19 cellular contexts compared by ENCODE assay signal in genomic region chrX:71579990-71580380, GRCh38. TPM values are rescaled to one million over a fixed set of nuclear protein-coding genes. Genes with fewer than 3 reads are reported as not detected.
DNase-seq lines count a peak whose midpoint lies in the region; ATAC-seq and TF ChIP-seq lines count a peak whose summit lies in the region.
"Had no signal": no experiment of that assay in that cellular context is flagged by ENCODE, and none has a peak within 500 bp of the region (broad histone marks: within the 10 kb centered on the region; RNA-seq: fewer than 3 reads in every experiment).

No MANE protein-coding gene starts in this region.

- ATAC-seq in activated CD8-positive, alpha-beta T cell treated with anti-CD3 and anti-CD28 coated beads for 36 hours = no peak
- no peak for ATAC-seq in activated CD8-positive, alpha-beta T cell treated with anti-CD3 and anti-CD28 coated beads, Interleukin-2, amount 10 ng/mL, durations not matched to agents 7 days and 5 days
- no peak for ATAC-seq in activated naive CD8-positive, alpha-beta T cell treated with anti-CD3 and anti-CD28 coated beads, Interleukin-2, amount 10 ng/mL, durations not matched to agents 7 days and 5 days (ENCODE audit: low read depth)
- ATAC-seq in natural killer cell treated with Interleukin-12 subunit alpha and Interleukin-12 subunit beta and Interleukin-15 and Interleukin-18, amount 100 ng/mL, for 72 hours = no peak
- ATAC-seq in lower lobe of right lung (no peak), GM18517 (IDR thresholded peaks at IDR 0.05; ENCODE audit: unreplicated experiment) (no peak)
- ATAC-seq: GM12878 had no signal

- no peak overlapping the region for H3K27ac ChIP-seq in lower lobe of right lung
- H3K27ac ChIP-seq: BLaER1, GM23248, HL-60 had no signal

- no peaks in the 10 kb centered on the region for H3K36me3 ChIP-seq in Caco-2 (ENCODE audit: control insufficient read depth, insufficient read depth, low read length)
- H3K36me3 ChIP-seq in lower lobe of right lung = peaks cover 18% of the 10 kb centered on the region

- H3K36me3 Mint-ChIP-seq in activated CD8-positive, alpha-beta T cell treated with anti-CD3 and anti-CD28 coated beads for 36 hours (ENCODE audit: low read depth) = peaks cover 34% of the 10 kb centered on the region
- peaks cover 39% of the 10 kb centered on the region for H3K36me3 Mint-ChIP-seq in activated CD8-positive, alpha-beta T cell treated with anti-CD3 and anti-CD28 coated beads, Interleukin-2, amount 10 ng/mL, durations not matched to agents 7 days and 5 days (ENCODE audit: low read depth)
- H3K36me3 Mint-ChIP-seq in Caco-2 (ENCODE audit: insufficient read depth, unreplicated experiment) = peaks cover 73% of the 10 kb centered on the region
- peaks cover 16% of the 10 kb centered on the region for H3K36me3 Mint-ChIP-seq in activated naive CD8-positive, alpha-beta T cell treated with anti-CD3 and anti-CD28 coated beads, Interleukin-2, amount 10 ng/mL, durations not matched to agents 7 days and 5 days
- no peaks in the 10 kb centered on the region for H3K36me3 Mint-ChIP-seq in natural killer cell treated with Interleukin-12 subunit alpha and Interleukin-12 subunit beta and Interleukin-15 and Interleukin-18, amount 100 ng/mL, for 72 hours
- H3K36me3 Mint-ChIP-seq: IgD-negative memory B cell had no signal

- no peaks in the 10 kb centered on the region for H3K9me3 ChIP-seq in Caco-2
- H3K9me3 ChIP-seq in lower lobe of right lung = no peaks in the 10 kb centered on the region
- H3K9me3 ChIP-seq: BLaER1 had no signal

- peak overlapping the region; percentile 68 for H3K27ac Mint-ChIP-seq in activated CD8-positive, alpha-beta T cell treated with anti-CD3 and anti-CD28 coated beads for 36 hours
- no peak overlapping the region for H3K27ac Mint-ChIP-seq in activated CD8-positive, alpha-beta T cell treated with anti-CD3 and anti-CD28 coated beads, Interleukin-2, amount 10 ng/mL, durations not matched to agents 7 days and 5 days
- peak overlapping the region; percentile 57 for H3K27ac Mint-ChIP-seq in Caco-2 (ENCODE audit: unreplicated experiment)
- peak overlapping the region; percentile 64 for H3K27ac Mint-ChIP-seq in activated naive CD8-positive, alpha-beta T cell treated with anti-CD3 and anti-CD28 coated beads, Interleukin-2, amount 10 ng/mL, durations not matched to agents 7 days and 5 days
- peak overlapping the region; percentile 33 to 72 for H3K27ac Mint-ChIP-seq in natural killer cell treated with Interleukin-12 subunit alpha and Interleukin-12 subunit beta and Interleukin-15 and Interleukin-18, amount 100 ng/mL, for 72 hours
- H3K27ac Mint-ChIP-seq: IgD-negative memory B cell had no signal

- no peak for DNase-seq in activated CD8-positive, alpha-beta T cell treated with anti-CD3 and anti-CD28 coated beads for 36 hours
- no peak for DNase-seq in activated CD8-positive, alpha-beta T cell treated with anti-CD3 and anti-CD28 coated beads, Interleukin-2, amount 10 ng/mL, durations not matched to agents 7 days and 5 days
- no peak for DNase-seq in Caco-2
- no peak for DNase-seq in activated naive CD8-positive, alpha-beta T cell treated with anti-CD3 and anti-CD28 coated beads, Interleukin-2, amount 10 ng/mL, durations not matched to agents 7 days and 5 days
- DNase-seq in natural killer cell treated with Interleukin-12 subunit alpha and Interleukin-12 subunit beta and Interleukin-15 and Interleukin-18, amount 100 ng/mL, for 72 hours (ENCODE audit: low spot score) = no peak
- DNase-seq in lower lobe of right lung = no peak
- DNase-seq: CD8-positive, alpha-beta memory T cell; DND-41; GM23248; HCEC 1CT; NCI-H1930; NCI-H69; NK-92 treated with Interleukin-12 subunit alpha and Interleukin-12 subunit beta, amount 100 ng/mL, for 24 hours had no signal

- intact Hi-C loops in activated CD8-positive, alpha-beta T cell treated with anti-CD3 and anti-CD28 coated beads for 36 hours (cut with micrococcal nuclease) = no loop called here
- intact Hi-C loops in Caco-2 (cut with micrococcal nuclease; ENCODE audit: unreplicated experiment) = no loop called here
- intact Hi-C loops in lower lobe of right lung (cut with DNase I) = no loop called here

- no peaks in the 10 kb centered on the region for H3K27me3 ChIP-seq in Caco-2 (replicated peaks; ENCODE audit: control insufficient read depth, insufficient read depth, low read length)
- H3K27me3 ChIP-seq in lower lobe of right lung (ENCODE audit: low read depth) = no peaks in the 10 kb centered on the region

- POLR2A ChIA-PET in activated CD8-positive, alpha-beta T cell treated with anti-CD3 and anti-CD28 coated beads for 36 hours (lab: Charles Lee) = no interaction called here
- POLR2A ChIA-PET in activated CD8-positive, alpha-beta T cell treated with anti-CD3 and anti-CD28 coated beads, Interleukin-2, amount 10 ng/mL, durations not matched to agents 7 days and 5 days (lab: Charles Lee) = no interaction called here
- POLR2A ChIA-PET in Caco-2 (lab: Charles Lee) = no interaction called here
- POLR2A ChIA-PET in activated naive CD8-positive, alpha-beta T cell treated with anti-CD3 and anti-CD28 coated beads, Interleukin-2, amount 10 ng/mL, durations not matched to agents 7 days and 5 days (lab: Charles Lee) = no interaction called here

- H3K4me1 ChIP-seq in Caco-2 (no peaks in the 10 kb centered on the region), lower lobe of right lung (no peaks in the 10 kb centered on the region)
- H3K4me1 ChIP-seq: BLaER1 had no signal

- H3K27me3 Mint-ChIP-seq in activated CD8-positive, alpha-beta T cell treated with anti-CD3 and anti-CD28 coated beads for 36 hours = no peaks in the 10 kb centered on the region
- H3K27me3 Mint-ChIP-seq in activated CD8-positive, alpha-beta T cell treated with anti-CD3 and anti-CD28 coated beads, Interleukin-2, amount 10 ng/mL, durations not matched to agents 7 days and 5 days (ENCODE audit: low read depth) = no peaks in the 10 kb centered on the region
- no peaks in the 10 kb centered on the region for H3K27me3 Mint-ChIP-seq in Caco-2 (ENCODE audit: insufficient read depth, unreplicated experiment)
- no peaks in the 10 kb centered on the region for H3K27me3 Mint-ChIP-seq in activated naive CD8-positive, alpha-beta T cell treated with anti-CD3 and anti-CD28 coated beads, Interleukin-2, amount 10 ng/mL, durations not matched to agents 7 days and 5 days
- no peaks in the 10 kb centered on the region for H3K27me3 Mint-ChIP-seq in natural killer cell treated with Interleukin-12 subunit alpha and Interleukin-12 subunit beta and Interleukin-15 and Interleukin-18, amount 100 ng/mL, for 72 hours
- H3K27me3 Mint-ChIP-seq: CD8-positive, alpha-beta memory T cell; IgD-negative memory B cell had no signal

- no TSS peak for BruUV-seq in Caco-2 (replicated peaks; lab: Mats Ljungman, UMichigan)

- H3K4me3 ChIP-seq in Caco-2 (ENCODE audit: low read depth, low read length) (no peak overlapping the region), lower lobe of right lung (no peak overlapping the region)
- H3K4me3 ChIP-seq: BLaER1, GM12878, GM23248 had no signal

- CTCF ChIA-PET in activated CD8-positive, alpha-beta T cell treated with anti-CD3 and anti-CD28 coated beads for 36 hours (lab: Charles Lee) = no interaction called here
- CTCF ChIA-PET in activated CD8-positive, alpha-beta T cell treated with anti-CD3 and anti-CD28 coated beads, Interleukin-2, amount 10 ng/mL, durations not matched to agents 7 days and 5 days (lab: Charles Lee) = interaction anchor here (0.6 kb wide), 1 partner anchor 42 kb away, joined by 3 read pairs; no protein-coding TSS in a partner anchor
- CTCF ChIA-PET in Caco-2 (lab: Charles Lee) = no interaction called here

- H3K9me3 Mint-ChIP-seq in activated CD8-positive, alpha-beta T cell treated with anti-CD3 and anti-CD28 coated beads for 36 hours = no peaks in the 10 kb centered on the region
- no peaks in the 10 kb centered on the region for H3K9me3 Mint-ChIP-seq in activated CD8-positive, alpha-beta T cell treated with anti-CD3 and anti-CD28 coated beads, Interleukin-2, amount 10 ng/mL, durations not matched to agents 7 days and 5 days (ENCODE audit: insufficient read depth)
- H3K9me3 Mint-ChIP-seq in Caco-2 (ENCODE audit: unreplicated experiment) = no peaks in the 10 kb centered on the region
- no peaks in the 10 kb centered on the region for H3K9me3 Mint-ChIP-seq in activated naive CD8-positive, alpha-beta T cell treated with anti-CD3 and anti-CD28 coated beads, Interleukin-2, amount 10 ng/mL, durations not matched to agents 7 days and 5 days
- no peaks in the 10 kb centered on the region for H3K9me3 Mint-ChIP-seq in natural killer cell treated with Interleukin-12 subunit alpha and Interleukin-12 subunit beta and Interleukin-15 and Interleukin-18, amount 100 ng/mL, for 72 hours
- H3K9me3 Mint-ChIP-seq: CD8-positive, alpha-beta memory T cell had no signal

- TF ChIP-seq CTCF in activated CD8-positive, alpha-beta T cell treated with anti-CD3 and anti-CD28 coated beads for 36 hours (IDR thresholded peaks at IDR 0.05) = no peak
- TF ChIP-seq CTCF in Caco-2 (IDR thresholded peaks at IDR 0.05; ENCODE audit: insufficient read depth in 1 of 2, low read depth in 1 of 2, low read length in 1 of 2, severe bottlenecking in 1 of 2, unreplicated experiment in 1 of 2) (no peak), lower lobe of right lung (IDR thresholded peaks at IDR 0.05) (no peak)

- peaks cover 17% of the 10 kb centered on the region for H3K4me1 Mint-ChIP-seq in activated CD8-positive, alpha-beta T cell treated with anti-CD3 and anti-CD28 coated beads for 36 hours (ENCODE audit: low read depth)
- H3K4me1 Mint-ChIP-seq in activated CD8-positive, alpha-beta T cell treated with anti-CD3 and anti-CD28 coated beads, Interleukin-2, amount 10 ng/mL, durations not matched to agents 7 days and 5 days (ENCODE audit: low read depth) = peaks cover 8% of the 10 kb centered on the region
- no peaks in the 10 kb centered on the region for H3K4me1 Mint-ChIP-seq in Caco-2 (ENCODE audit: low read depth, unreplicated experiment)
- peaks cover 4% of the 10 kb centered on the region for H3K4me1 Mint-ChIP-seq in activated naive CD8-positive, alpha-beta T cell treated with anti-CD3 and anti-CD28 coated beads, Interleukin-2, amount 10 ng/mL, durations not matched to agents 7 days and 5 days
- peaks cover 0 to 15% of the 10 kb centered on the region in 2 donors for H3K4me1 Mint-ChIP-seq in natural killer cell treated with Interleukin-12 subunit alpha and Interleukin-12 subunit beta and Interleukin-15 and Interleukin-18, amount 100 ng/mL, for 72 hours (ENCODE audit: low read depth in 2 of 2)

- H3K4me3 Mint-ChIP-seq in activated CD8-positive, alpha-beta T cell treated with anti-CD3 and anti-CD28 coated beads for 36 hours = no peak overlapping the region
- H3K4me3 Mint-ChIP-seq in activated CD8-positive, alpha-beta T cell treated with anti-CD3 and anti-CD28 coated beads, Interleukin-2, amount 10 ng/mL, durations not matched to agents 7 days and 5 days = no peak overlapping the region
- no peak overlapping the region for H3K4me3 Mint-ChIP-seq in Caco-2 (ENCODE audit: unreplicated experiment)
- H3K4me3 Mint-ChIP-seq in activated naive CD8-positive, alpha-beta T cell treated with anti-CD3 and anti-CD28 coated beads, Interleukin-2, amount 10 ng/mL, durations not matched to agents 7 days and 5 days = no peak overlapping the region
- H3K4me3 Mint-ChIP-seq in natural killer cell treated with Interleukin-12 subunit alpha and Interleukin-12 subunit beta and Interleukin-15 and Interleukin-18, amount 100 ng/mL, for 72 hours = no peak overlapping the region
- H3K4me3 Mint-ChIP-seq: IgD-negative memory B cell had no signal

RNA-seq across cellular contexts. Expression of gene GCNA, which starts 1.7 kb away (rescaled TPM):
- total RNA-seq in activated CD8-positive, alpha-beta T cell treated with anti-CD3 and anti-CD28 coated beads for 36 hours = 1 to 10 TPM; 3.5 to 5.1 TPM
- 1 to 10 TPM; 6.5 to 6.6 TPM for total RNA-seq in activated CD8-positive, alpha-beta T cell treated with anti-CD3 and anti-CD28 coated beads, Interleukin-2, amount 10 ng/mL, durations not matched to agents 7 days and 5 days
- total RNA-seq in Caco-2 (2022) = 2.8 and 3.4 TPM in 2 replicates
- 1 to 10 TPM; 8.5 to 8.7 TPM for total RNA-seq in activated naive CD8-positive, alpha-beta T cell treated with anti-CD3 and anti-CD28 coated beads, Interleukin-2, amount 10 ng/mL, durations not matched to agents 7 days and 5 days
- 1 to 10 TPM; 5.5 to 6.1 TPM for total RNA-seq in natural killer cell treated with Interleukin-12 subunit alpha and Interleukin-12 subunit beta and Interleukin-15 and Interleukin-18, amount 100 ng/mL, for 72 hours
- total RNA-seq in lower lobe of right lung = 2.1 TPM

RNA-seq across cellular contexts. Expression of gene CXCR3, which starts 38.3 kb away (rescaled TPM):
- total RNA-seq in activated CD8-positive, alpha-beta T cell treated with anti-CD3 and anti-CD28 coated beads for 36 hours = 10 to 100 TPM; 42.4 to 43.8 TPM
- total RNA-seq in activated CD8-positive, alpha-beta T cell treated with anti-CD3 and anti-CD28 coated beads, Interleukin-2, amount 10 ng/mL, durations not matched to agents 7 days and 5 days = 100 to 1,000 TPM; 141 to 145 TPM
- not detected in 2 replicates for total RNA-seq in Caco-2 (2022)
- 100 to 1,000 TPM; 105 to 107 TPM for total RNA-seq in activated naive CD8-positive, alpha-beta T cell treated with anti-CD3 and anti-CD28 coated beads, Interleukin-2, amount 10 ng/mL, durations not matched to agents 7 days and 5 days
- 10 to 100 TPM in 1 of 2 donors, 1 to 10 TPM in 1; 2.7 to 14.8 TPM for total RNA-seq in natural killer cell treated with Interleukin-12 subunit alpha and Interleukin-12 subunit beta and Interleukin-15 and Interleukin-18, amount 100 ng/mL, for 72 hours
- total RNA-seq in lower lobe of right lung = 1.9 TPM
- total RNA-seq: GM23248, OCI-LY7 had no signal

RNA-seq across cellular contexts. Expression of gene OGT, which starts 47.1 kb away (rescaled TPM):
- total RNA-seq in activated CD8-positive, alpha-beta T cell treated with anti-CD3 and anti-CD28 coated beads for 36 hours = 100 to 1,000 TPM; 354 to 358 TPM
- total RNA-seq in activated CD8-positive, alpha-beta T cell treated with anti-CD3 and anti-CD28 coated beads, Interleukin-2, amount 10 ng/mL, durations not matched to agents 7 days and 5 days = 100 to 1,000 TPM; 252 to 264 TPM
- total RNA-seq in Caco-2 (2022) (190 and 211 TPM in 2 replicates), lower lobe of right lung (149 TPM)
- 100 to 1,000 TPM; 487 to 498 TPM for total RNA-seq in activated naive CD8-positive, alpha-beta T cell treated with anti-CD3 and anti-CD28 coated beads, Interleukin-2, amount 10 ng/mL, durations not matched to agents 7 days and 5 days
- total RNA-seq in natural killer cell treated with Interleukin-12 subunit alpha and Interleukin-12 subunit beta and Interleukin-15 and Interleukin-18, amount 100 ng/mL, for 72 hours = 100 to 1,000 TPM; 309 to 356 TPM
